ENCODE assay signal across 30 cellular contexts in genomic region chr14:72685456-72685855, GRCh38.
"Had no signal": no experiment of that assay in that cellular context is flagged by ENCODE, and none has a peak within 500 bp of the region (broad histone marks: within the 10 kb centered on the region; RNA-seq: fewer than 3 reads in every experiment).

No MANE protein-coding gene starts in this region.

- H3K4me1 ChIP-seq: ascending aorta, breast epithelium, colonic mucosa, foreskin keratinocyte had no signal

- DNase-seq: activated CD4-positive, alpha-beta memory T cell treated with anti-CD3 and anti-CD28 coated beads, Interleukin-2, amount 10 ng/mL, durations not matched to agents 7 days and 5 days; activated CD4-positive, alpha-beta T cell treated with anti-CD3 and anti-CD28 coated beads for 1 hour; activated CD4-positive, alpha-beta T cell treated with anti-CD3 and anti-CD28 coated beads for 4 hours; activated CD4-positive, alpha-beta T cell treated with anti-CD3 and anti-CD28 coated beads, Interleukin-2, amount 10 ng/mL, durations not matched to agents 7 days and 5 days; activated CD4-positive, alpha-beta T cell treated with anti-CD3 and anti-CD28 coated beads, Interleukin-2, amount 50 U/mL, for 4 hours; activated CD8-positive, alpha-beta memory T cell treated with anti-CD3 and anti-CD28 coated beads, Interleukin-2, amount 50 U/mL, for 48 hours; activated gamma-delta T cell; activated naive CD4-positive, alpha-beta T cell; activated naive CD4-positive, alpha-beta T cell treated with anti-CD3 and anti-CD28 coated beads, Interleukin-2, amount 10 ng/mL, durations not matched to agents 7 days and 5 days; activated naive CD8-positive, alpha-beta T cell treated with anti-CD3 and anti-CD28 coated beads, Interleukin-2, amount 10 ng/mL, durations not matched to agents 7 days and 5 days; activated T-cell treated with anti-CD3 and anti-CD28 coated beads for 4 hours; activated T-cell treated with anti-CD3 and anti-CD28 coated beads, Interleukin-2, amount 50 U/mL, for 24 hours; activated T-cell treated with anti-CD3 and anti-CD28 coated beads, Interleukin-2, amount 50 U/mL, for 72 hours; central memory CD4-positive, alpha-beta T cell; cerebellar nuclear complex; colonic mucosa; dorsolateral prefrontal cortex; effector memory CD4-positive, alpha-beta T cell; endodermal cell; foreskin keratinocyte; gastrocnemius medialis; glutamatergic neuron; heart left ventricle; T-helper 2 cell had no signal

- H3K36me3 ChIP-seq: ascending aorta, breast epithelium, colonic mucosa had no signal

- H3K27ac ChIP-seq: ascending aorta, breast epithelium, cardiac muscle cell, colonic mucosa, dorsolateral prefrontal cortex, foreskin keratinocyte, heart left ventricle, VCaP had no signal

- H3K4me3 ChIP-seq: ascending aorta, breast epithelium, cardiac muscle cell, colonic mucosa, dorsolateral prefrontal cortex, gastrocnemius medialis, heart left ventricle had no signal

- H3K27me3 ChIP-seq: ascending aorta, breast epithelium, cardiac muscle cell, colonic mucosa, dorsolateral prefrontal cortex, foreskin keratinocyte, gastrocnemius medialis, heart left ventricle had no signal

- ATAC-seq: esophagus mucosa, foreskin keratinocyte, heart left ventricle, WTC11 had no signal

- H3K9me3 ChIP-seq: ascending aorta, breast epithelium, colonic mucosa, gastrocnemius medialis, heart left ventricle had no signal
